1 cellular context compared by ENCODE assay signal in the genomic region with DNA sequence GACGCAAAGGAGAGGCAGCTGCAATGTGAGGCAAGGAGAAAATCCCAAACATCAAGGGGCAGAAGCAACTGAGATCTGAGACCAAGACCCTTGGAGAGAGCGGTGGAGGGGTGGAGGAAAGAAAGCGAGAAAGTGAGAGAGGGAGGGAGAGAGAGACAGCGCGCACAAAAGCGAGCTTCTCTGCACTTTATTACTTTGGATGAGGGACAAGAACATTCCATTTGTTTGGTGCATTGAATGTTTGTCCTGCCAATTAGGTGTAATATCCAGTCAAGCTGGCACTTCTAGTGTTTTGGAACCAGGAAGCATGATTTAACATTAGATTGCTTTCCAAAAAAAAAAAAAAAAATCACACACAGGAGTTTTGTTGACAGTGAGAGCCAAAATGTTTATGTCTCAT.
TF ChIP-seq lines count a peak whose summit lies in the region.

No MANE protein-coding gene starts in this region.

TF ChIP-seq in SK-N-SH, 30 proteins besides CTCF, POLR2A, EP300 and RAD21 (continued from another document):
- TF ChIP-seq, protein P1, sequence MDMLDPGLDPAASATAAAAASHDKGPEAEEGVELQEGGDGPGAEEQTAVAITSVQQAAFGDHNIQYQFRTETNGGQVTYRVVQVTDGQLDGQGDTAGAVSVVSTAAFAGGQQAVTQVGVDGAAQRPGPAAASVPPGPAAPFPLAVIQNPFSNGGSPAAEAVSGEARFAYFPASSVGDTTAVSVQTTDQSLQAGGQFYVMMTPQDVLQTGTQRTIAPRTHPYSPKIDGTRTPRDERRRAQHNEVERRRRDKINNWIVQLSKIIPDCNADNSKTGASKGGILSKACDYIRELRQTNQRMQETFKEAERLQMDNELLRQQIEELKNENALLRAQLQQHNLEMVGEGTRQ (IDR thresholded peaks at IDR 0.05; ENCODE audit: borderline replicate concordance, low read depth, low read length), result no peak
- TF ChIP-seq NFIC (IDR thresholded peaks at IDR 0.05; ENCODE audit: borderline replicate concordance) (no peak), TCF12 (IDR thresholded peaks at IDR 0.05) (no peak), GABPA (IDR thresholded peaks at IDR 0.05; ENCODE audit: low read depth) (no peak), FOXJ3 (CRISPR knock-in tag; IDR thresholded peaks at IDR 0.05) (no peak), JUND (IDR thresholded peaks at IDR 0.05) (no peak), FOSL2 (IDR thresholded peaks at IDR 0.05; ENCODE audit: borderline replicate concordance, low read depth) (no peak), CHD2 (IDR thresholded peaks at IDR 0.05; ENCODE audit: low read length, partially characterized antibody) (no peak), RXRA (IDR thresholded peaks at IDR 0.05; ENCODE audit: borderline replicate concordance, low read depth) (no peak)
